ENCODE assay signal across 1 cellular context in genomic region chr3:49723631-49724551, GRCh38.
A peak's percentile ranks its signal among the peaks of the same experiment; 100 is the strongest.
TF ChIP-seq lines count a peak whose summit lies in the region.

Gene GMPPB, minus strand, starts transcription at chr3:49723951. Its CDS starts 225 bp downstream, at chr3:49723726.

TF ChIP-seq in HepG2, 621 proteins besides CTCF, POLR2A, EP300 and RAD21 (continued from another document and continues in another):
- no peak for TF ChIP-seq ZNF839 (CRISPR knock-in tag; IDR thresholded peaks at IDR 0.05; ENCODE audit: borderline replicate concordance)
- no peak; the same call in 1 of the 2 replicates for TF ChIP-seq HCFC1 (IDR thresholded peaks at IDR 0.05; ENCODE audit: low read depth, low read length)
- peak; percentile 78 for TF ChIP-seq ZNF687 (CRISPR knock-in tag; IDR thresholded peaks at IDR 0.05)
- TF ChIP-seq ZNF296 (CRISPR knock-in tag; conservative IDR thresholded peaks at IDR 0.05) = no peak
- TF ChIP-seq NONO (IDR thresholded peaks at IDR 0.05) = no peak
- TF ChIP-seq NONO (CRISPR knock-in tag; conservative IDR thresholded peaks at IDR 0.05) = peak; percentile 91
- TF ChIP-seq FOXP4 (CRISPR knock-in tag; IDR thresholded peaks at IDR 0.05) = no peak
- TF ChIP-seq ZNF333 (CRISPR knock-in tag; IDR thresholded peaks at IDR 0.05; ENCODE audit: borderline replicate concordance) = peak; percentile 89
- no peak for TF ChIP-seq TARDBP (CRISPR knock-in tag; IDR thresholded peaks at IDR 0.05)
- no peak for TF ChIP-seq ATF6 (CRISPR knock-in tag; conservative IDR thresholded peaks at IDR 0.05)
- 0 out of 2 replicates have a peak, but pooled peaks have one; percentile 63 for TF ChIP-seq ZNF317 (CRISPR knock-in tag; IDR thresholded peaks at IDR 0.05)
- 0 out of 2 replicates have a peak, but pooled peaks have one; percentile 20 for TF ChIP-seq ZNF431 (CRISPR knock-in tag; IDR thresholded peaks at IDR 0.05; ENCODE audit: borderline replicate concordance, low read depth)
- TF ChIP-seq, protein P1, sequence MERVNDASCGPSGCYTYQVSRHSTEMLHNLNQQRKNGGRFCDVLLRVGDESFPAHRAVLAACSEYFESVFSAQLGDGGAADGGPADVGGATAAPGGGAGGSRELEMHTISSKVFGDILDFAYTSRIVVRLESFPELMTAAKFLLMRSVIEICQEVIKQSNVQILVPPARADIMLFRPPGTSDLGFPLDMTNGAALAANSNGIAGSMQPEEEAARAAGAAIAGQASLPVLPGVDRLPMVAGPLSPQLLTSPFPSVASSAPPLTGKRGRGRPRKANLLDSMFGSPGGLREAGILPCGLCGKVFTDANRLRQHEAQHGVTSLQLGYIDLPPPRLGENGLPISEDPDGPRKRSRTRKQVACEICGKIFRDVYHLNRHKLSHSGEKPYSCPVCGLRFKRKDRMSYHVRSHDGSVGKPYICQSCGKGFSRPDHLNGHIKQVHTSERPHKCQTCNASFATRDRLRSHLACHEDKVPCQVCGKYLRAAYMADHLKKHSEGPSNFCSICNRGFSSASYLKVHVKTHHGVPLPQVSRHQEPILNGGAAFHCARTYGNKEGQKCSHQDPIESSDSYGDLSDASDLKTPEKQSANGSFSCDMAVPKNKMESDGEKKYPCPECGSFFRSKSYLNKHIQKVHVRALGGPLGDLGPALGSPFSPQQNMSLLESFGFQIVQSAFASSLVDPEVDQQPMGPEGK (CRISPR knock-in tag; IDR thresholded peaks at IDR 0.05) = no peak
- TF ChIP-seq RBAK (CRISPR knock-in tag; IDR thresholded peaks at IDR 0.05) = no peak
- TF ChIP-seq PREB (CRISPR knock-in tag; IDR thresholded peaks at IDR 0.05) = no peak
- peak; percentile 57; the same call in 1 of the 2 replicates for TF ChIP-seq ZNF337 (CRISPR knock-in tag; IDR thresholded peaks at IDR 0.05; ENCODE audit: borderline replicate concordance, low read depth)
- no peak for TF ChIP-seq ZNF292 (CRISPR knock-in tag; IDR thresholded peaks at IDR 0.05; ENCODE audit: borderline replicate concordance, low read depth)
- no peak for TF ChIP-seq NCOA1 (CRISPR knock-in tag; IDR thresholded peaks at IDR 0.05)
- TF ChIP-seq, protein P2, sequence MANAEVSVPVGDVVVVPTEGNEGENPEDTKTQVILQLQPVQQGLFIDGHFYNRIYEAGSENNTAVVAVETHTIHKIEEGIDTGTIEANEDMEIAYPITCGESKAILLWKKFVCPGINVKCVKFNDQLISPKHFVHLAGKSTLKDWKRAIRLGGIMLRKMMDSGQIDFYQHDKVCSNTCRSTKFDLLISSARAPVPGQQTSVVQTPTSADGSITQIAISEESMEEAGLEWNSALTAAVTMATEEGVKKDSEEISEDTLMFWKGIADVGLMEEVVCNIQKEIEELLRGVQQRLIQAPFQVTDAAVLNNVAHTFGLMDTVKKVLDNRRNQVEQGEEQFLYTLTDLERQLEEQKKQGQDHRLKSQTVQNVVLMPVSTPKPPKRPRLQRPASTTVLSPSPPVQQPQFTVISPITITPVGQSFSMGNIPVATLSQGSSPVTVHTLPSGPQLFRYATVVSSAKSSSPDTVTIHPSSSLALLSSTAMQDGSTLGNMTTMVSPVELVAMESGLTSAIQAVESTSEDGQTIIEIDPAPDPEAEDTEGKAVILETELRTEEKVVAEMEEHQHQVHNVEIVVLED (CRISPR knock-in tag; IDR thresholded peaks at IDR 0.05; ENCODE audit: borderline replicate concordance) = peak; percentile 100
- peak; percentile 76; the same call in 1 of the 2 replicates for TF ChIP-seq ZNF136 (CRISPR knock-in tag; IDR thresholded peaks at IDR 0.05; ENCODE audit: low read depth)
- TF ChIP-seq RCOR2 (CRISPR knock-in tag; IDR thresholded peaks at IDR 0.05) = no peak
- peak; percentile 81 for TF ChIP-seq SP2 (CRISPR knock-in tag; IDR thresholded peaks at IDR 0.05)
- TF ChIP-seq, protein P3, sequence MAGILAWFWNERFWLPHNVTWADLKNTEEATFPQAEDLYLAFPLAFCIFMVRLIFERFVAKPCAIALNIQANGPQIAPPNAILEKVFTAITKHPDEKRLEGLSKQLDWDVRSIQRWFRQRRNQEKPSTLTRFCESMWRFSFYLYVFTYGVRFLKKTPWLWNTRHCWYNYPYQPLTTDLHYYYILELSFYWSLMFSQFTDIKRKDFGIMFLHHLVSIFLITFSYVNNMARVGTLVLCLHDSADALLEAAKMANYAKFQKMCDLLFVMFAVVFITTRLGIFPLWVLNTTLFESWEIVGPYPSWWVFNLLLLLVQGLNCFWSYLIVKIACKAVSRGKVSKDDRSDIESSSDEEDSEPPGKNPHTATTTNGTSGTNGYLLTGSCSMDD (CRISPR knock-in tag; IDR thresholded peaks at IDR 0.05) = 0 out of 2 replicates have a peak, but pooled peaks have one; percentile 30
- TF ChIP-seq ZNF234 (CRISPR knock-in tag; conservative IDR thresholded peaks at IDR 0.05) = no peak
- TF ChIP-seq SOX6 (IDR thresholded peaks at IDR 0.05) = no peak
- peak; percentile 52 for TF ChIP-seq SOX6 (CRISPR knock-in tag; IDR thresholded peaks at IDR 0.05)
- TF ChIP-seq ZNF781 (CRISPR knock-in tag; IDR thresholded peaks at IDR 0.05; ENCODE audit: borderline replicate concordance, not compliant biosample characterization) = no peak
- TF ChIP-seq POLR2G (IDR thresholded peaks at IDR 0.05; ENCODE audit: low read depth, low read length) = peak; percentile 77; the same call in 1 of the 2 replicates
- no peak for TF ChIP-seq SIX1 (CRISPR knock-in tag; IDR thresholded peaks at IDR 0.05; ENCODE audit: borderline replicate concordance)
- peak; percentile 89 for TF ChIP-seq THAP11 (CRISPR knock-in tag; IDR thresholded peaks at IDR 0.05)
- no peak for TF ChIP-seq NPAS2 (CRISPR knock-in tag; IDR thresholded peaks at IDR 0.05; ENCODE audit: borderline replicate concordance)
- no peak for TF ChIP-seq EHMT2 (IDR thresholded peaks at IDR 0.05; ENCODE audit: borderline replicate concordance, low read depth, low read length)
- TF ChIP-seq PRDM15 (CRISPR knock-in tag; IDR thresholded peaks at IDR 0.05) = no peak
- TF ChIP-seq TGIF2 (CRISPR knock-in tag; IDR thresholded peaks at IDR 0.05) = 0 out of 2 replicates have a peak, but pooled peaks have one; percentile 23
- TF ChIP-seq, protein P4, sequence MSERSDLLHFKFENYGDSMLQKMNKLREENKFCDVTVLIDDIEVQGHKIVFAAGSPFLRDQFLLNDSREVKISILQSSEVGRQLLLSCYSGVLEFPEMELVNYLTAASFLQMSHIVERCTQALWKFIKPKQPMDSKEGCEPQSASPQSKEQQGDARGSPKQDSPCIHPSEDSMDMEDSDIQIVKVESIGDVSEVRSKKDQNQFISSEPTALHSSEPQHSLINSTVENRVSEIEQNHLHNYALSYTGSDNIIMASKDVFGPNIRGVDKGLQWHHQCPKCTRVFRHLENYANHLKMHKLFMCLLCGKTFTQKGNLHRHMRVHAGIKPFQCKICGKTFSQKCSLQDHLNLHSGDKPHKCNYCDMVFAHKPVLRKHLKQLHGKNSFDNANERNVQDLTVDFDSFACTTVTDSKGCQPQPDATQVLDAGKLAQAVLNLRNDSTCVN (CRISPR knock-in tag; IDR thresholded peaks at IDR 0.05; ENCODE audit: borderline replicate concordance) = 0 out of 2 replicates have a peak, but pooled peaks have one; percentile 8
- TF ChIP-seq ZNF7 (CRISPR knock-in tag; IDR thresholded peaks at IDR 0.05) = no peak
- TF ChIP-seq, protein P5, sequence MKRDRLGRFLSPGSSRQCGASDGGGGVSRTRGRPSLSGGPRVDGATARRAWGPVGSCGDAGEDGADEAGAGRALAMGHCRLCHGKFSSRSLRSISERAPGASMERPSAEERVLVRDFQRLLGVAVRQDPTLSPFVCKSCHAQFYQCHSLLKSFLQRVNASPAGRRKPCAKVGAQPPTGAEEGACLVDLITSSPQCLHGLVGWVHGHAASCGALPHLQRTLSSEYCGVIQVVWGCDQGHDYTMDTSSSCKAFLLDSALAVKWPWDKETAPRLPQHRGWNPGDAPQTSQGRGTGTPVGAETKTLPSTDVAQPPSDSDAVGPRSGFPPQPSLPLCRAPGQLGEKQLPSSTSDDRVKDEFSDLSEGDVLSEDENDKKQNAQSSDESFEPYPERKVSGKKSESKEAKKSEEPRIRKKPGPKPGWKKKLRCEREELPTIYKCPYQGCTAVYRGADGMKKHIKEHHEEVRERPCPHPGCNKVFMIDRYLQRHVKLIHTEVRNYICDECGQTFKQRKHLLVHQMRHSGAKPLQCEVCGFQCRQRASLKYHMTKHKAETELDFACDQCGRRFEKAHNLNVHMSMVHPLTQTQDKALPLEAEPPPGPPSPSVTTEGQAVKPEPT (CRISPR knock-in tag; IDR thresholded peaks at IDR 0.05; ENCODE audit: low read depth) = no peak
- TF ChIP-seq ZNF543 (CRISPR knock-in tag; IDR thresholded peaks at IDR 0.05) = peak; percentile 78
- TF ChIP-seq ZNF782 (CRISPR knock-in tag; IDR thresholded peaks at IDR 0.05; ENCODE audit: borderline replicate concordance) = peak; percentile 78; the same call in 1 of the 2 replicates
